ENCODE assay signal across 8 cellular contexts in the genomic region with DNA sequence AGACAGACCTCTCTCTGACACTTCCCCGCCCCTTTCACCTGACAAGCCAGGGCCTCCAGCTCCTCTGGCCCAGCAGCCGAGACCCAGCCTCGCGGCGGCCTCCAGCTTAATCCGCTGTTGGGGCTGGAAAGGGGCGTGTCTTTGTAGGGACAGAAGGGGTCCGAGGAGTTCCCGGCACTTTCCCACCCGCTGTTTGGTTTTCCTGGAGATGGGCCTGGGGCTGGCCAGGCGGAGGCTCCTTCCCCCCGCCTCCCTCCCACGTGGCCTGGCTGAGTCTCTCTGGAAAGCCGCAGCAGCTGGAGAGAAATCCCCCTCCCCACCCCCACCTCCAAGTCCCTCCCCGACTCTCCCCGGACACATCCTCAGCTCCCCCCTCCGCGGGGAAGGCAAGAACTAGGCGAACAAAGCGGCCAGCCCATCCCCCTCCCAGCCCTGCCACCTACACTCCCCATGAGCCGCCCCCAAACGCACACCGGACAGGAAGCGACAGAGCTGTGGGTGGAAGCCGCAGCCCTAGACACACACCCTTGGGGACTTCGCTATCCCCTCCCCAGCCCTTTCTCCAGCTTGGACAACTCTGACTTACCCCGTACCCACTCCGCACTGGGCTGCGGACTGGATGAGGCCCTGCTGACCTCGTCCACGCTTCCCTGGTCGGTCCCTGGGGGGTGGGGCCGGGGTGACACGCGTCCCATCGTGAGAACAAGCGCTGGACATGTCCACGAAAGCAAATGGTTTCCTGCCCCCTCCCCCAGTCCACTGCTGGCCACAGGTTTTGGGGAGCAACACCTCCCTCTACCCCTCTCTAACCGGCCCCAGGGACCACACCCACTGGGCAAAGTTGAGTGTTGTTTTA. TPM values are rescaled to one million over a fixed set of nuclear protein-coding genes. Genes with fewer than 3 reads are reported as not detected.
A peak's percentile ranks its signal among the peaks of the same experiment; 100 is the strongest.
DNase-seq lines count a peak whose midpoint lies in the region; ATAC-seq and FAIRE-seq lines count a peak whose summit lies in the region.

No MANE protein-coding gene starts in this region.

- no peaks in the 10 kb centered on the region for H3K9me3 ChIP-seq in SJSA1 (replicated peaks)
- H3K9me3 ChIP-seq in esophagus (ENCODE audit: control insufficient read depth in 2 of 2, insufficient read depth in 1 of 2, low read depth in 1 of 2, low read length in 1 of 2): peaks cover 0 to 2% of the 10 kb centered on the region in 2 donors
- H3K9me3 ChIP-seq in mucosa of stomach (ENCODE audit: control insufficient read depth, low read length): no peaks in the 10 kb centered on the region

- intact Hi-C loops in activated CD4-positive, alpha-beta T cell treated with anti-CD3 and anti-CD28 coated beads for 36 hours (cut with DNase I, micrococcal nuclease): no loop called here

- H3K27ac ChIP-seq in SJSA1 (no peak overlapping the region), esophagus (ENCODE audit: low read depth in 2 of 2, low read length in 1 of 2) (peak overlapping the region in 1 of 2 donors; percentile 47)

- H3K4me3 ChIP-seq in SJSA1 (peak overlapping the region; percentile 45), esophagus (ENCODE audit: low read depth in 1 of 2, low read length in 2 of 2) (peak overlapping the region; percentile 20 to 54), mucosa of stomach (ENCODE audit: low read length) (peak overlapping the region; percentile 50)

- no peaks in the 10 kb centered on the region for H3K9me3 Mint-ChIP-seq in activated CD4-positive, alpha-beta T cell treated with anti-CD3 and anti-CD28 coated beads for 36 hours (ENCODE audit: low read depth)

- peak; percentile 94 for FAIRE-seq in urothelium cell line (lab: Jason Lieb, UNC)

- no peaks in the 10 kb centered on the region for H3K36me3 ChIP-seq in SJSA1
- no peaks in the 10 kb centered on the region for H3K36me3 ChIP-seq in esophagus (ENCODE audit: control insufficient read depth in 2 of 2, insufficient read depth in 2 of 2, low read length in 1 of 2)
- no peaks in the 10 kb centered on the region for H3K36me3 ChIP-seq in mucosa of stomach (ENCODE audit: control insufficient read depth, insufficient read depth, low read length)

- DNase-seq in activated CD4-positive, alpha-beta T cell treated with anti-CD3 and anti-CD28 coated beads for 36 hours: peak; percentile 33
- no peak for DNase-seq in activated CD4-positive, alpha-beta T cell treated with anti-CD3 and anti-CD28 coated beads for 1 hour
- DNase-seq in SJSA1 (ENCODE audit: low read depth in 1 of 2, low spot score in 2 of 2) (peak in 1 of 2 experiments; percentile 19), urothelium cell line (ENCODE audit: low spot score) (peak; percentile 86), NCI-H1048 (lab: John Stamatoyannopoulos, UW) (no peak)

- POLR2A ChIA-PET in activated CD4-positive, alpha-beta T cell treated with anti-CD3 and anti-CD28 coated beads for 36 hours (lab: Charles Lee): no interaction called here

- no peak overlapping the region for H3K27ac Mint-ChIP-seq in activated CD4-positive, alpha-beta T cell treated with anti-CD3 and anti-CD28 coated beads for 36 hours

- peak overlapping the region; percentile 57 for H3K4me3 Mint-ChIP-seq in activated CD4-positive, alpha-beta T cell treated with anti-CD3 and anti-CD28 coated beads for 36 hours

- CTCF ChIA-PET in activated CD4-positive, alpha-beta T cell treated with anti-CD3 and anti-CD28 coated beads for 36 hours (lab: Charles Lee): interaction anchor here (0.6 to 1.2 kb wide), 7 partner anchors 12 to 244 kb away, joined by 3 to 5 read pairs (median 3); no protein-coding TSS in a partner anchor

- H3K4me1 ChIP-seq in SJSA1 (replicated peaks) (peaks cover 28% of the 10 kb centered on the region), esophagus (ENCODE audit: control insufficient read depth in 2 of 2, insufficient read depth in 2 of 2, low read length in 1 of 2) (peaks cover 11 to 14% of the 10 kb centered on the region in 2 donors), mucosa of stomach (ENCODE audit: control insufficient read depth, insufficient read depth, low read length) (peaks cover 12% of the 10 kb centered on the region)

- WGBS in esophagus, 2 donors: 2 to 3% methylated on average over 37 to 39 of the region's 39 CpGs

- peaks cover 9% of the 10 kb centered on the region for H3K27me3 ChIP-seq in SJSA1 (replicated peaks)
- H3K27me3 ChIP-seq in esophagus (ENCODE audit: control insufficient read depth in 1 of 2, insufficient read depth in 2 of 2, low read length in 2 of 2): peaks cover 4 to 9% of the 10 kb centered on the region in 2 donors
- peaks cover 49% of the 10 kb centered on the region for H3K27me3 ChIP-seq in mucosa of stomach (ENCODE audit: control insufficient read depth, insufficient read depth, low read length)

- H3K27me3 Mint-ChIP-seq in activated CD4-positive, alpha-beta T cell treated with anti-CD3 and anti-CD28 coated beads for 36 hours: peaks cover 68% of the 10 kb centered on the region

- peak; percentile 28 for ATAC-seq in activated CD4-positive, alpha-beta T cell treated with anti-CD3 and anti-CD28 coated beads for 36 hours
- no peak for ATAC-seq in HG03460 (IDR thresholded peaks at IDR 0.05; ENCODE audit: unreplicated experiment)

- no peaks in the 10 kb centered on the region for H3K36me3 Mint-ChIP-seq in activated CD4-positive, alpha-beta T cell treated with anti-CD3 and anti-CD28 coated beads for 36 hours (ENCODE audit: low read depth)

- peaks cover 10% of the 10 kb centered on the region for H3K4me1 Mint-ChIP-seq in activated CD4-positive, alpha-beta T cell treated with anti-CD3 and anti-CD28 coated beads for 36 hours

- H3K9ac ChIP-seq in mucosa of stomach (ENCODE audit: low read length): peak overlapping the region; percentile 9

RNA-seq across cellular contexts. Expression of gene IGDCC4, which starts 1.2 kb away (rescaled TPM):
- under 1 TPM; 0.16 to 0.18 TPM for total RNA-seq in activated CD4-positive, alpha-beta T cell treated with anti-CD3 and anti-CD28 coated beads for 36 hours
- total RNA-seq in SJSA1 (2014; rRNA removed; shearing (Covaris generic)): 0.47 and 0.91 TPM in 2 replicates
- under 1 TPM; 0.26 to 0.38 TPM for polyA plus RNA-seq in esophagus

RNA-seq across cellular contexts. Expression of gene IGDCC3, which starts 43.8 kb away (rescaled TPM):
- not detected for total RNA-seq in activated CD4-positive, alpha-beta T cell treated with anti-CD3 and anti-CD28 coated beads for 36 hours
- not detected in 2 replicates for total RNA-seq in SJSA1 (2014; rRNA removed; shearing (Covaris generic))
- polyA plus RNA-seq in esophagus: under 1 TPM in 1 of 2 donors, not detected in 1; under 0.01 TPM

Comparison
In these comparisons a context has a peak if more than half of its experiments do, and no peak if none do; other contexts are left out.
1. DNase-seq: peak in activated CD4-positive, alpha-beta T cell treated with anti-CD3 and anti-CD28 coated beads for 36 hours (single experiment) and urothelium cell line (single experiment); none in activated CD4-positive, alpha-beta T cell treated with anti-CD3 and anti-CD28 coated beads for 1 hour (single experiment) and NCI-H1048 (single experiment).
2. Peak in every context shown above with its lines, with median percentiles within 50 percentile points of each other: H3K4me3 ChIP-seq.